Comparison of ENCODE assay signal across 19 cellular contexts in genomic region chr6:155970878-155971702, GRCh38.
DNase-seq lines count a peak whose midpoint lies in the region; ATAC-seq and TF ChIP-seq lines count a peak whose summit lies in the region.
"Had no signal": no experiment of that assay in that cellular context is flagged by ENCODE, and none has a peak within 500 bp of the region (broad histone marks: within the 10 kb centered on the region; RNA-seq: fewer than 3 reads in every experiment).

No MANE protein-coding gene starts in this region.

- H3K4me1 ChIP-seq in gastrocnemius medialis = no peaks in the 10 kb centered on the region
- H3K4me1 ChIP-seq: BLaER1, SJCRH30 had no signal

- no peak overlapping the region for H3K27ac Mint-ChIP-seq in stimulated activated naive CD8-positive, alpha-beta T cell treated with anti-CD3 and anti-CD28 coated beads, Interleukin-15, Interleukin-2, amounts not matched to agents 100 ng/mL and 50 ng/mL, for 24 hours

- TF ChIP-seq POLR2A in GM18505 (IDR thresholded peaks at IDR 0.05; ENCODE audit: borderline replicate concordance, extremely low read depth, insufficient read depth, insufficient read length) (no peak), gastrocnemius medialis (IDR thresholded peaks at IDR 0.05) (no peak)

- in situ Hi-C loops in gastrocnemius medialis (cut with MboI; ENCODE audit: low sequenced_read_pairs in 4 of 4) = no loop called here

- no peaks in the 10 kb centered on the region for H3K27me3 Mint-ChIP-seq in stimulated activated naive CD8-positive, alpha-beta T cell treated with anti-CD3 and anti-CD28 coated beads, Interleukin-15, Interleukin-2, amounts not matched to agents 100 ng/mL and 50 ng/mL, for 24 hours

- intact Hi-C loops in left colon (cut with DNase I, micrococcal nuclease) = no loop called here
- intact Hi-C loops in gastrocnemius medialis (cut with DNase I; ENCODE audit: low total_unique reads) = no loop called here

- ATAC-seq in stimulated activated naive CD8-positive, alpha-beta T cell treated with anti-CD3 and anti-CD28 coated beads, Interleukin-15, Interleukin-2, amounts not matched to agents 100 U/mL and 50 U/mL, for 24 hours = no peak
- peak; percentile 72 for ATAC-seq in left colon
- no peak for ATAC-seq in GM18505 (IDR thresholded peaks at IDR 0.05; ENCODE audit: unreplicated experiment)
- no peak for ATAC-seq in gastrocnemius medialis
- ATAC-seq: GM12878 had no signal

- no peaks in the 10 kb centered on the region for H3K27me3 ChIP-seq in gastrocnemius medialis
- H3K27me3 ChIP-seq: BLaER1, SJCRH30 had no signal

- no peak overlapping the region for H3K27ac ChIP-seq in gastrocnemius medialis
- H3K27ac ChIP-seq: BLaER1, SJCRH30 had no signal

- H3K4me3 ChIP-seq in gastrocnemius medialis = no peak overlapping the region
- H3K4me3 ChIP-seq: BLaER1, GM12878, SJCRH30 had no signal

- no peak for TF ChIP-seq CTCF in gastrocnemius medialis (IDR thresholded peaks at IDR 0.05 in 4 of 5, conservative IDR thresholded peaks at IDR 0.05 in 1 of 5)

- no peaks in the 10 kb centered on the region for H3K9me3 Mint-ChIP-seq in stimulated activated naive CD8-positive, alpha-beta T cell treated with anti-CD3 and anti-CD28 coated beads, Interleukin-15, Interleukin-2, amounts not matched to agents 100 ng/mL and 50 ng/mL, for 24 hours

- H3K4me1 Mint-ChIP-seq in stimulated activated naive CD8-positive, alpha-beta T cell treated with anti-CD3 and anti-CD28 coated beads, Interleukin-15, Interleukin-2, amounts not matched to agents 100 ng/mL and 50 ng/mL, for 24 hours (ENCODE audit: low read depth) = peaks cover 17% of the 10 kb centered on the region

- peak overlapping the region; percentile 50 for H3K4me3 Mint-ChIP-seq in stimulated activated naive CD8-positive, alpha-beta T cell treated with anti-CD3 and anti-CD28 coated beads, Interleukin-15, Interleukin-2, amounts not matched to agents 100 ng/mL and 50 ng/mL, for 24 hours

- no peak for DNase-seq in stimulated activated naive CD8-positive, alpha-beta T cell treated with anti-CD3 and anti-CD28 coated beads, Interleukin-15, Interleukin-2, amounts not matched to agents 100 U/mL and 50 U/mL, for 24 hours
- DNase-seq in SK-N-DZ (ENCODE audit: low spot score) (peak; percentile 25), left colon (no peak), gastrocnemius medialis (no peak), GM19240 (ENCODE audit: insufficient read length, low spot score) (no peak)
- DNase-seq: CD4-positive, alpha-beta memory T cell; DND-41; GOT3; IMR-90; MV-4-11; NCI-H1105 treated with DMSO at 0.1 percent for 48 hours; NCI-H1694; NCI-H2171; NCI-H524 treated with DMSO at 0.1 percent for 48 hours; SJCRH30 had no signal

- no peaks in the 10 kb centered on the region for H3K36me3 ChIP-seq in gastrocnemius medialis
- H3K36me3 ChIP-seq: BLaER1, SJCRH30 had no signal

- H3K36me3 Mint-ChIP-seq in stimulated activated naive CD8-positive, alpha-beta T cell treated with anti-CD3 and anti-CD28 coated beads, Interleukin-15, Interleukin-2, amounts not matched to agents 100 ng/mL and 50 ng/mL, for 24 hours (ENCODE audit: low read depth) = no peaks in the 10 kb centered on the region
- H3K36me3 Mint-ChIP-seq: CD4-positive, alpha-beta memory T cell had no signal

- no peaks in the 10 kb centered on the region for H3K9me3 ChIP-seq in gastrocnemius medialis
- H3K9me3 ChIP-seq: SJCRH30 had no signal
